Comparison of ENCODE assay signal across 1 cellular context in genomic region chr5:56215019-56215830, GRCh38.
TF ChIP-seq lines count a peak whose summit lies in the region.

No MANE protein-coding gene starts in this region.

TF ChIP-seq in HepG2, 621 proteins besides CTCF, POLR2A, EP300 and RAD21 (continued from another document and continues in another):
- TF ChIP-seq ZBTB39 (CRISPR knock-in tag; IDR thresholded peaks at IDR 0.05) (no peak), ZBTB21 (CRISPR knock-in tag; IDR thresholded peaks at IDR 0.05) (no peak), RORA (CRISPR knock-in tag; IDR thresholded peaks at IDR 0.05) (no peak), ZFP1 (CRISPR knock-in tag; IDR thresholded peaks at IDR 0.05) (no peak), FOXK2 (IDR thresholded peaks at IDR 0.05) (no peak), SALL2 (CRISPR knock-in tag; IDR thresholded peaks at IDR 0.05) (no peak), NFKB2 (CRISPR knock-in tag; IDR thresholded peaks at IDR 0.05; ENCODE audit: borderline replicate concordance) (no peak), ZNF180 (CRISPR knock-in tag; IDR thresholded peaks at IDR 0.05; ENCODE audit: borderline replicate concordance, low read depth) (0 out of 2 replicates have a peak, but pooled peaks have one; percentile 43), THAP8 (CRISPR knock-in tag; IDR thresholded peaks at IDR 0.05; ENCODE audit: borderline replicate concordance) (no peak), IRF9 (CRISPR knock-in tag; IDR thresholded peaks at IDR 0.05; ENCODE audit: borderline replicate concordance) (no peak), CREBL2 (CRISPR knock-in tag; IDR thresholded peaks at IDR 0.05; ENCODE audit: borderline replicate concordance) (no peak), ZNF530 (CRISPR knock-in tag; IDR thresholded peaks at IDR 0.05; ENCODE audit: low read depth) (no peak), JARID2 (CRISPR knock-in tag; IDR thresholded peaks at IDR 0.05; ENCODE audit: insufficient replicate concordance) (no peak), KDM3A (CRISPR knock-in tag; IDR thresholded peaks at IDR 0.05; ENCODE audit: low read depth) (0 out of 2 replicates have a peak, but pooled peaks have one; percentile 24), ZNF33B (CRISPR knock-in tag; IDR thresholded peaks at IDR 0.05) (no peak), MIER2 (CRISPR knock-in tag; IDR thresholded peaks at IDR 0.05) (no peak), FOXJ3 (CRISPR knock-in tag; IDR thresholded peaks at IDR 0.05; ENCODE audit: borderline replicate concordance) (peak; percentile 67; the same call in 1 of the 2 replicates), ZBTB26 (CRISPR knock-in tag; IDR thresholded peaks at IDR 0.05; ENCODE audit: borderline replicate concordance) (no peak), ATF4 (CRISPR knock-in tag; IDR thresholded peaks at IDR 0.05) (no peak), BHLHE40 (IDR thresholded peaks at IDR 0.05; ENCODE audit: low read length) (no peak), POLR2G (IDR thresholded peaks at IDR 0.05; ENCODE audit: low read depth, low read length) (no peak), HBP1 (CRISPR knock-in tag; IDR thresholded peaks at IDR 0.05; ENCODE audit: low read depth) (no peak), ZNF563 (CRISPR knock-in tag; IDR thresholded peaks at IDR 0.05) (no peak), TCF7 (IDR thresholded peaks at IDR 0.05; ENCODE audit: low read depth) (peak; percentile 55), XBP1 (CRISPR knock-in tag; IDR thresholded peaks at IDR 0.05) (no peak), ZNF816 (CRISPR knock-in tag; IDR thresholded peaks at IDR 0.05; ENCODE audit: borderline replicate concordance) (no peak), IKZF4 (CRISPR knock-in tag; IDR thresholded peaks at IDR 0.05; ENCODE audit: borderline replicate concordance, low read depth, not compliant biosample characterization) (no peak), CSRNP1 (CRISPR knock-in tag; IDR thresholded peaks at IDR 0.05) (no peak), NR2F1 (CRISPR knock-in tag; IDR thresholded peaks at IDR 0.05) (no peak), KDM2A (CRISPR knock-in tag; IDR thresholded peaks at IDR 0.05; ENCODE audit: borderline replicate concordance, low read depth) (no peak), ZNF562 (CRISPR knock-in tag; IDR thresholded peaks at IDR 0.05; ENCODE audit: borderline replicate concordance) (no peak), MYC (CRISPR knock-in tag; IDR thresholded peaks at IDR 0.05; ENCODE audit: borderline replicate concordance) (no peak), JUND (CRISPR knock-in tag; IDR thresholded peaks at IDR 0.05) (no peak), NCOA1 (CRISPR knock-in tag; IDR thresholded peaks at IDR 0.05) (no peak), SMAD3 (CRISPR knock-in tag; IDR thresholded peaks at IDR 0.05) (0 out of 2 replicates have a peak, but pooled peaks have one; percentile 25), FOSL2 (CRISPR knock-in tag; IDR thresholded peaks at IDR 0.05) (peak; percentile 41), MED13 (CRISPR knock-in tag; IDR thresholded peaks at IDR 0.05) (no peak), SAFB2 (CRISPR knock-in tag; IDR thresholded peaks at IDR 0.05; ENCODE audit: borderline replicate concordance, low read depth) (no peak), KLF6 (CRISPR knock-in tag; IDR thresholded peaks at IDR 0.05) (no peak), SAP130 (CRISPR knock-in tag; IDR thresholded peaks at IDR 0.05; ENCODE audit: low read depth) (peak; percentile 28; the same call in 1 of the 2 replicates), RARA (CRISPR knock-in tag; IDR thresholded peaks at IDR 0.05) (peak; percentile 47; the same call in 1 of the 2 replicates), ZMYM2 (CRISPR knock-in tag; IDR thresholded peaks at IDR 0.05) (peak; percentile 69; the same call in 1 of the 2 replicates), MTA3 (CRISPR knock-in tag; IDR thresholded peaks at IDR 0.05) (no peak), SYNCRIP (IDR thresholded peaks at IDR 0.05; ENCODE audit: insufficient read depth, low read depth, low read length) (no peak), KDM5A (IDR thresholded peaks at IDR 0.05; ENCODE audit: borderline replicate concordance, low read length) (no peak), IKZF5 (CRISPR knock-in tag; IDR thresholded peaks at IDR 0.05) (0 out of 2 replicates have a peak, but pooled peaks have one; percentile 31), THAP11 (CRISPR knock-in tag; IDR thresholded peaks at IDR 0.05) (no peak), POLR2AphosphoS2 (IDR thresholded peaks at IDR 0.05; ENCODE audit: low read depth, low read length) (no peak), NFAT5 (CRISPR knock-in tag; IDR thresholded peaks at IDR 0.05) (no peak), ZNF451 (CRISPR knock-in tag; IDR thresholded peaks at IDR 0.05) (no peak), ZNF296 (CRISPR knock-in tag; conservative IDR thresholded peaks at IDR 0.05) (no peak), CHD2 (IDR thresholded peaks at IDR 0.05; ENCODE audit: low read depth, low read length) (no peak)
